8 cellular contexts compared by ENCODE assay signal in the genomic region with DNA sequence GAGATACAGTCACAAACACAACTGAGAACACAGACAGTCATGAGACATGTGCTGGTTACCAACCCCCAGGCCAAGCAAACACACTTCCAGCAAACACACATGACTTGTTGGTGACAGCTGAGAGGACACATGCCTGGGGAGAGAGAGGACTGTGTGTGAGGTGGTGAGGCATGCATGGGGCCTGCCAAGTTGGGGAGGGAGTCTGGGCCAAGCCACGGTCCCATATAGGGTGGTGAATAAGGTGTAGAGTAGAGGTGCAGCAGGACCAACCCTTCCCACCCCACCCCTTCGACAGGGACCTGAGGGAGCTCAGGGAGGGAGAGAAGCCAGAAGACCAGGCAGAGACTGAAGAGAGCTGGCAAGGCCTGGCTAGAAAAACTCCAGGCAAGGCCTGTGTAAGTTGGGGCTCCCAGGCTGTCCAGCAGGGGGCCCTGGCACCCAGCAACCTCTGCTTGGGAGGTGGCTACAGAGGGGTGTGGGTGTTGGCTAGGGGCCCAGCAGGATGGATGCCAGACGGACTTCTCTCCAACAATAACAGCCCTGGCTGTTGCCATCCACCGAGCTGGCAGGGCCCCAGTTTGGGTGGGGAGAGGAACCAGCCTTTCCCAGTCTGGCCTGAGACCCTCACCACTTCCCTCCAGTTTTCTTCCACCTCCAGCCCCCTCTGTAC. TPM values are rescaled to one million over a fixed set of nuclear protein-coding genes. Genes with fewer than 3 reads are reported as not detected.
DNase-seq lines count a peak whose midpoint lies in the region; ATAC-seq lines count a peak whose summit lies in the region.

No MANE protein-coding gene starts in this region.

- no peak overlapping the region for H4K8ac ChIP-seq in mesendoderm (ENCODE audit: low read depth, low read length)

- no peak overlapping the region for H4K5ac ChIP-seq in mesendoderm (ENCODE audit: low read length)

- H3K4me3 ChIP-seq in mesendoderm (ENCODE audit: low read length), result no peak overlapping the region

- H3K23ac ChIP-seq in mesendoderm (ENCODE audit: low read length), result no peak overlapping the region

- peak overlapping the region; percentile 69 for H3K56ac ChIP-seq in mesendoderm (ENCODE audit: low read length)

- peak overlapping the region; percentile 8 for H3K18ac ChIP-seq in mesendoderm (ENCODE audit: low read length)

- H3K4me1 ChIP-seq in mesendoderm (ENCODE audit: control insufficient read depth, low read depth, low read length), result peaks cover 26% of the 10 kb centered on the region

- H2BK15ac ChIP-seq in mesendoderm (replicated peaks; ENCODE audit: low read depth), result no peak overlapping the region

- H3K9ac ChIP-seq in mesendoderm (ENCODE audit: low read length), result no peak overlapping the region

- no peak overlapping the region for H3K27ac ChIP-seq in mesendoderm (ENCODE audit: low read depth, low read length)

- peaks cover 3% of the 10 kb centered on the region for H3K79me1 ChIP-seq in mesendoderm (ENCODE audit: low read length)

- no peak overlapping the region for H2BK120ac ChIP-seq in mesendoderm (ENCODE audit: low read depth, low read length)

- no CpG with 5 or more reads among the region's 4 CpGs for WGBS in mesendoderm (ENCODE audit: extremely low coverage, insufficient coverage, low lambda C conversion rate)

- H3K36me3 ChIP-seq in mesendoderm (ENCODE audit: control insufficient read depth, insufficient read depth, low read length), result no peaks in the 10 kb centered on the region

- no peak overlapping the region for H2BK5ac ChIP-seq in mesendoderm (ENCODE audit: low read length)

- peak; percentile 47 for DNase-seq in NK-92 treated with Interleukin-12 subunit alpha and Interleukin-12 subunit beta, amount 100 ng/mL, for 24 hours (lab: John Stamatoyannopoulos, UW)
- DNase-seq in NK-92 (lab: John Stamatoyannopoulos, UW; ENCODE audit: unreplicated experiment), result no peak
- peak; percentile 50 for DNase-seq in NCI-H82 treated with DMSO at 0.1 percent for 48 hours (lab: John Stamatoyannopoulos, UW; ENCODE audit: unreplicated experiment)
- peak; percentile 81 to 84 for DNase-seq in activated CD4-positive, alpha-beta T cell treated with anti-CD3 and anti-CD28 coated beads, Interleukin-2, amount 50 U/mL, for 48 hours
- DNase-seq in effector CD8-positive, alpha-beta T cell (lab: John Stamatoyannopoulos, UW), result peak; percentile 48
- peak; percentile 79 for DNase-seq in mesendoderm
- DNase-seq in stimulated activated CD8-positive, alpha-beta memory T cell treated with anti-CD3 and anti-CD28 coated beads, Interleukin-15, amount 100 ng/mL, for 48 hours (ENCODE audit: low read depth in 2 of 2), result peak; percentile 64 to 68

- no peaks in the 10 kb centered on the region for H3K27me3 ChIP-seq in mesendoderm (ENCODE audit: insufficient read depth, low read length, poor library complexity)

- H3K4me2 ChIP-seq in mesendoderm (ENCODE audit: low read length), result no peak overlapping the region

- peaks cover 10% of the 10 kb centered on the region for H3K79me2 ChIP-seq in mesendoderm (ENCODE audit: control insufficient read depth, insufficient read depth, low read length)

- H3K4ac ChIP-seq in mesendoderm (ENCODE audit: low read depth, low read length), result no peak overlapping the region

- peak; percentile 35 for ATAC-seq in HG03378 (IDR thresholded peaks at IDR 0.05; ENCODE audit: unreplicated experiment)

- H2AK5ac ChIP-seq in mesendoderm (ENCODE audit: low read length), result no peak overlapping the region

RNA-seq across cellular contexts. Expression of a gene that starts 2.0 kb away (rescaled TPM):
- 76.7 TPM for polyA plus RNA-seq in mesendoderm (2013, experiment 1 of 2)
- polyA plus RNA-seq in mesendoderm (2013, experiment 2 of 2), result 79.0 TPM

RNA-seq across cellular contexts. Expression of a gene that starts 4.7 kb away (rescaled TPM):
- 0.97 TPM for polyA plus RNA-seq in mesendoderm (2013, experiment 1 of 2)
- polyA plus RNA-seq in mesendoderm (2013, experiment 2 of 2), result 0.98 TPM

RNA-seq across cellular contexts. Expression of a gene that starts 25.5 kb away (rescaled TPM):
- polyA plus RNA-seq in mesendoderm (2013, experiment 1 of 2), result 2,015 TPM
- 2,012 TPM for polyA plus RNA-seq in mesendoderm (2013, experiment 2 of 2)

RNA-seq across cellular contexts. Expression of a gene that starts 35.9 kb away (rescaled TPM):
- polyA plus RNA-seq in mesendoderm (2013, experiment 1 of 2), result 18.8 TPM
- 16.7 TPM for polyA plus RNA-seq in mesendoderm (2013, experiment 2 of 2)

RNA-seq across cellular contexts. Expression of a gene that starts 43.9 kb away (rescaled TPM):
- 4.8 TPM for polyA plus RNA-seq in mesendoderm (2013, experiment 1 of 2)
- polyA plus RNA-seq in mesendoderm (2013, experiment 2 of 2), result 5.4 TPM
